In genomic region chr9:27379311-27380236, GRCh38 we compare ENCODE assay signal across 10 cellular contexts.
DNase-seq lines count a peak whose midpoint lies in the region; ATAC-seq lines count a peak whose summit lies in the region.
"Had no signal": no experiment of that assay in that cellular context is flagged by ENCODE, and none has a peak within 500 bp of the region (broad histone marks: within the 10 kb centered on the region; RNA-seq: fewer than 3 reads in every experiment).

No MANE protein-coding gene starts in this region.

- peaks cover 0 to 24% (median 0%) of the 10 kb centered on the region in 11 experiments; a peak in 2 of 22 replicates for H4K20me1 ChIP-seq in BLaER1 treated with 17β-estradiol and CSF1 and Interleukin-3, amounts not matched to agents 10 nM and 100 nM

- no peak overlapping the region for H3K27ac ChIP-seq in BLaER1 treated with 17β-estradiol and CSF1 and Interleukin-3, amounts not matched to agents 10 nM and 100 nM

- no peak overlapping the region for H3K9ac ChIP-seq in BLaER1 treated with 17β-estradiol and CSF1 and Interleukin-3, amounts not matched to agents 10 nM and 100 nM

- ATAC-seq in GM19351 (IDR thresholded peaks at IDR 0.05; ENCODE audit: unreplicated experiment) (peak; percentile 34), HG03457 (IDR thresholded peaks at IDR 0.05; ENCODE audit: unreplicated experiment) (peak; percentile 39), GM21447 (IDR thresholded peaks at IDR 0.05; ENCODE audit: unreplicated experiment) (no peak)

- peak overlapping the region in 10 of 11 experiments; percentile 2 to 48 (median 40); a peak in 15 of 22 replicates for H3K4me2 ChIP-seq in BLaER1 treated with 17β-estradiol and CSF1 and Interleukin-3, amounts not matched to agents 10 nM and 100 nM

- peaks cover 0 to 11% (median 0%) of the 10 kb centered on the region in 11 experiments; a peak in 2 of 22 replicates for H3K36me3 ChIP-seq in BLaER1 treated with 17β-estradiol and CSF1 and Interleukin-3, amounts not matched to agents 10 nM and 100 nM

- DNase-seq in kidney tubule cell (ENCODE audit: low spot score) (peak; percentile 45), NOMO-1 (lab: John Stamatoyannopoulos, UW; ENCODE audit: unreplicated experiment in 2 of 2) (no peak), COLO829 (ENCODE audit: low spot score) (no peak), NCI-H82 (lab: John Stamatoyannopoulos, UW) (no peak)
- DNase-seq: CD8-positive, alpha-beta memory T cell; NCI-H2081 had no signal

- no peak overlapping the region for H3K4me3 ChIP-seq in BLaER1 treated with 17β-estradiol and CSF1 and Interleukin-3, amounts not matched to agents 10 nM and 100 nM

- H3K27me3 ChIP-seq in BLaER1 treated with 17β-estradiol and CSF1 and Interleukin-3, amounts not matched to agents 10 nM and 100 nM: no peaks in the 10 kb centered on the region

- no peaks in the 10 kb centered on the region for H3K9me3 ChIP-seq in BLaER1 treated with 17β-estradiol and CSF1 and Interleukin-3, amounts not matched to agents 10 nM and 100 nM (replicated peaks in 1 of 11)

- peaks cover 23 to 43% (median 32%) of the 10 kb centered on the region in 10 experiments for H3K4me1 ChIP-seq in BLaER1 treated with 17β-estradiol and CSF1 and Interleukin-3, amounts not matched to agents 10 nM and 100 nM
